In genomic region chr1:160523789-160524188, GRCh38 we compare ENCODE assay signal across 8 cellular contexts. TPM values are rescaled to one million over a fixed set of nuclear protein-coding genes. Genes with fewer than 3 reads are reported as not detected.
"Had no signal": no experiment of that assay in that cellular context is flagged by ENCODE, and none has a peak within 500 bp of the region (broad histone marks: within the 10 kb centered on the region; RNA-seq: fewer than 3 reads in every experiment).

No MANE protein-coding gene starts in this region.

RNA-seq across cellular contexts. Expression of gene SLAMF6, which starts 0.7 kb away (rescaled TPM):
- total RNA-seq: ascending aorta, dermis blood vessel endothelial cell, foreskin keratinocyte, glomerular endothelial cell, osteocyte, progenitor cell of endocrine pancreas, SJCRH30, smooth muscle cell had no signal

RNA-seq across cellular contexts. Expression of gene CD84, which starts 55.5 kb away (rescaled TPM):
- total RNA-seq: dermis blood vessel endothelial cell, foreskin keratinocyte, glomerular endothelial cell, osteocyte, progenitor cell of endocrine pancreas, SJCRH30, smooth muscle cell had no signal
